Comparison of ENCODE assay signal across 1 cellular context in genomic region chr3:177862962-177863491, GRCh38.
TF ChIP-seq lines count a peak whose summit lies in the region.

No MANE protein-coding gene starts in this region.

TF ChIP-seq in WTC11, 78 proteins besides CTCF, POLR2A, EP300 and RAD21 (continued from another document):
- no peak for TF ChIP-seq PRDM15 (CRISPR knock-in tag; IDR thresholded peaks at IDR 0.05)
- no peak for TF ChIP-seq ATF2 (CRISPR knock-in tag; IDR thresholded peaks at IDR 0.05; ENCODE audit: borderline replicate concordance, low read depth)
- no peak for TF ChIP-seq CREB1 (CRISPR knock-in tag; IDR thresholded peaks at IDR 0.05)
- TF ChIP-seq ETV6 (CRISPR knock-in tag; IDR thresholded peaks at IDR 0.05): no peak
